1 cellular context compared by ENCODE assay signal in genomic region chr19:19822148-19822429, GRCh38.
TF ChIP-seq lines count a peak whose summit lies in the region.

No MANE protein-coding gene starts in this region.

TF ChIP-seq in GM23338, 12 proteins besides CTCF, POLR2A, EP300 and RAD21 (continued from another document):
- TF ChIP-seq, protein P1, sequence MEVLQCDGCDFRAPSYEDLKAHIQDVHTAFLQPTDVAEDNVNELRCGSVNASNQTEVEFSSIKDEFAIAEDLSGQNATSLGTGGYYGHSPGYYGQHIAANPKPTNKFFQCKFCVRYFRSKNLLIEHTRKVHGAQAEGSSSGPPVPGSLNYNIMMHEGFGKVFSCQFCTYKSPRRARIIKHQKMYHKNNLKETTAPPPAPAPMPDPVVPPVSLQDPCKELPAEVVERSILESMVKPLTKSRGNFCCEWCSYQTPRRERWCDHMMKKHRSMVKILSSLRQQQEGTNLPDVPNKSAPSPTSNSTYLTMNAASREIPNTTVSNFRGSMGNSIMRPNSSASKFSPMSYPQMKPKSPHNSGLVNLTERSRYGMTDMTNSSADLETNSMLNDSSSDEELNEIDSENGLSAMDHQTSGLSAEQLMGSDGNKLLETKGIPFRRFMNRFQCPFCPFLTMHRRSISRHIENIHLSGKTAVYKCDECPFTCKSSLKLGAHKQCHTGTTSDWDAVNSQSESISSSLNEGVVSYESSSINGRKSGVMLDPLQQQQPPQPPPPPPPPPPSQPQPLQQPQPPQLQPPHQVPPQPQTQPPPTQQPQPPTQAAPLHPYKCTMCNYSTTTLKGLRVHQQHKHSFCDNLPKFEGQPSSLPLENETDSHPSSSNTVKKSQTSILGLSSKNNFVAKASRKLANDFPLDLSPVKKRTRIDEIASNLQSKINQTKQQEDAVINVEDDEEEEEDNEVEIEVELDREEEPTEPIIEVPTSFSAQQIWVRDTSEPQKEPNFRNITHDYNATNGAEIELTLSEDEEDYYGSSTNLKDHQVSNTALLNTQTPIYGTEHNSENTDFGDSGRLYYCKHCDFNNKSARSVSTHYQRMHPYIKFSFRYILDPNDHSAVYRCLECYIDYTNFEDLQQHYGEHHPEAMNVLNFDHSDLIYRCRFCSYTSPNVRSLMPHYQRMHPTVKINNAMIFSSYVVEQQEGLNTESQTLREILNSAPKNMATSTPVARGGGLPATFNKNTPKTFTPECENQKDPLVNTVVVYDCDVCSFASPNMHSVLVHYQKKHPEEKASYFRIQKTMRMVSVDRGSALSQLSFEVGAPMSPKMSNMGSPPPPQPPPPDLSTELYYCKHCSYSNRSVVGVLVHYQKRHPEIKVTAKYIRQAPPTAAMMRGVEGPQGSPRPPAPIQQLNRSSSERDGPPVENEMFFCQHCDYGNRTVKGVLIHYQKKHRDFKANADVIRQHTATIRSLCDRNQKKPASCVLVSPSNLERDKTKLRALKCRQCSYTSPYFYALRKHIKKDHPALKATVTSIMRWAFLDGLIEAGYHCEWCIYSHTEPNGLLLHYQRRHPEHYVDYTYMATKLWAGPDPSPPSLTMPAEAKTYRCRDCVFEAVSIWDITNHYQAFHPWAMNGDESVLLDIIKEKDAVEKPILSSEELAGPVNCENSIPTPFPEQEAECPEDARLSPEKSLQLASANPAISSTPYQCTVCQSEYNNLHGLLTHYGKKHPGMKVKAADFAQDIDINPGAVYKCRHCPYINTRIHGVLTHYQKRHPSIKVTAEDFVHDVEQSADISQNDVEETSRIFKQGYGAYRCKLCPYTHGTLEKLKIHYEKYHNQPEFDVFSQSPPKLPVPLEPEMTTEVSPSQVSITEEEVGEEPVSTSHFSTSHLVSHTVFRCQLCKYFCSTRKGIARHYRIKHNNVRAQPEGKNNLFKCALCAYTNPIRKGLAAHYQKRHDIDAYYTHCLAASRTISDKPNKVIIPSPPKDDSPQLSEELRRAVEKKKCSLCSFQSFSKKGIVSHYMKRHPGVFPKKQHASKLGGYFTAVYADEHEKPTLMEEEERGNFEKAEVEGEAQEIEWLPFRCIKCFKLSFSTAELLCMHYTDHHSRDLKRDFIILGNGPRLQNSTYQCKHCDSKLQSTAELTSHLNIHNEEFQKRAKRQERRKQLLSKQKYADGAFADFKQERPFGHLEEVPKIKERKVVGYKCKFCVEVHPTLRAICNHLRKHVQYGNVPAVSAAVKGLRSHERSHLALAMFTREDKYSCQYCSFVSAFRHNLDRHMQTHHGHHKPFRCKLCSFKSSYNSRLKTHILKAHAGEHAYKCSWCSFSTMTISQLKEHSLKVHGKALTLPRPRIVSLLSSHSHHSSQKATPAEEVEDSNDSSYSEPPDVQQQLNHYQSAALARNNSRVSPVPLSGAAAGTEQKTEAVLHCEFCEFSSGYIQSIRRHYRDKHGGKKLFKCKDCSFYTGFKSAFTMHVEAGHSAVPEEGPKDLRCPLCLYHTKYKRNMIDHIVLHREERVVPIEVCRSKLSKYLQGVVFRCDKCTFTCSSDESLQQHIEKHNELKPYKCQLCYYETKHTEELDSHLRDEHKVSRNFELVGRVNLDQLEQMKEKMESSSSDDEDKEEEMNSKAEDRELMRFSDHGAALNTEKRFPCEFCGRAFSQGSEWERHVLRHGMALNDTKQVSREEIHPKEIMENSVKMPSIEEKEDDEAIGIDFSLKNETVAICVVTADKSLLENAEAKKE (CRISPR knock-in tag; IDR thresholded peaks at IDR 0.05): no peak
- TF ChIP-seq ZNF331 (CRISPR knock-in tag; IDR thresholded peaks at IDR 0.05; ENCODE audit: low read depth) (no peak), POLR2AphosphoS5 (IDR thresholded peaks at IDR 0.05; ENCODE audit: low read depth) (no peak)
